In genomic region chr2:185279999-185280398, GRCh38 we compare ENCODE assay signal across 8 cellular contexts.
A peak's percentile ranks its signal among the peaks of the same experiment; 100 is the strongest.
DNase-seq lines count a peak whose midpoint lies in the region; ATAC-seq lines count a peak whose summit lies in the region.

No MANE protein-coding gene starts in this region.

- no peak overlapping the region for H3K4me3 Mint-ChIP-seq in activated CD4-positive, alpha-beta memory T cell treated with anti-CD3 and anti-CD28 coated beads for 36 hours

- H3K36me3 Mint-ChIP-seq in activated CD4-positive, alpha-beta memory T cell treated with anti-CD3 and anti-CD28 coated beads for 36 hours: no peaks in the 10 kb centered on the region

- H3F3A ChIP-seq in GM23248 (ENCODE audit: insufficient read depth): no peaks in the 10 kb centered on the region

- in situ Hi-C loops in GM23248 (cut with MboI): no loop called here

- no peaks in the 10 kb centered on the region for H3K4me1 Mint-ChIP-seq in activated CD4-positive, alpha-beta memory T cell treated with anti-CD3 and anti-CD28 coated beads for 36 hours (ENCODE audit: low read depth)

- intact Hi-C loops in activated CD4-positive, alpha-beta memory T cell treated with anti-CD3 and anti-CD28 coated beads for 36 hours (cut with micrococcal nuclease): no loop called here

- no peaks in the 10 kb centered on the region for H3K27me3 Mint-ChIP-seq in activated CD4-positive, alpha-beta memory T cell treated with anti-CD3 and anti-CD28 coated beads for 36 hours

- no peaks in the 10 kb centered on the region for H3K36me3 ChIP-seq in GM23248 (ENCODE audit: low read depth)

- no peaks in the 10 kb centered on the region for H3K9me2 ChIP-seq in GM23248 (ENCODE audit: insufficient read depth)

- H3K4me2 ChIP-seq in GM23248 (ENCODE audit: unreplicated experiment): no peak overlapping the region

- H3K27ac ChIP-seq in GM23248: no peak overlapping the region

- H3K9me3 Mint-ChIP-seq in activated CD4-positive, alpha-beta memory T cell treated with anti-CD3 and anti-CD28 coated beads for 36 hours: no peaks in the 10 kb centered on the region

- POLR2A ChIA-PET in activated CD4-positive, alpha-beta memory T cell treated with anti-CD3 and anti-CD28 coated beads for 36 hours (lab: Charles Lee): no interaction called here

- no peak overlapping the region for H2AFZ ChIP-seq in GM23248

- no peak overlapping the region for H3K9ac ChIP-seq in GM23248

- no peak overlapping the region for H3K4me3 ChIP-seq in GM23248

- no peak for ATAC-seq in GM19463 (IDR thresholded peaks at IDR 0.05; ENCODE audit: unreplicated experiment)
- ATAC-seq in HG02610 (IDR thresholded peaks at IDR 0.05; ENCODE audit: unreplicated experiment): no peak
- ATAC-seq in esophagus mucosa: no peak

- no peaks in the 10 kb centered on the region for H3K9me3 ChIP-seq in GM23248 (ENCODE audit: low read depth)

- CTCF ChIA-PET in activated CD4-positive, alpha-beta memory T cell treated with anti-CD3 and anti-CD28 coated beads for 36 hours (lab: Charles Lee): no interaction called here

- H3K27ac Mint-ChIP-seq in activated CD4-positive, alpha-beta memory T cell treated with anti-CD3 and anti-CD28 coated beads for 36 hours: no peak overlapping the region

- H3K79me2 ChIP-seq in GM23248 (ENCODE audit: insufficient read depth): no peaks in the 10 kb centered on the region

- DNase-seq in COLO829 (ENCODE audit: low spot score): peak; percentile 11
- DNase-seq in GM23248: peak; percentile 33
- DNase-seq in RKO (ENCODE audit: low spot score): peak; percentile 36
- peak; percentile 4 for DNase-seq in foreskin melanocyte
- DNase-seq in activated CD4-positive, alpha-beta memory T cell treated with anti-CD3 and anti-CD28 coated beads for 36 hours: no peak

- H3K27me3 ChIP-seq in GM23248 (replicated peaks; ENCODE audit: insufficient read depth): no peaks in the 10 kb centered on the region

- H3K4me1 ChIP-seq in GM23248 (ENCODE audit: insufficient read depth): no peaks in the 10 kb centered on the region

- no peaks in the 10 kb centered on the region for H4K20me1 ChIP-seq in GM23248 (ENCODE audit: insufficient read depth)
